ENCODE assay signal across 14 cellular contexts in genomic region chr15:63231717-63232116, GRCh38. TPM values are rescaled to one million over a fixed set of nuclear protein-coding genes. Genes with fewer than 3 reads are reported as not detected.
DNase-seq lines count a peak whose midpoint lies in the region; ATAC-seq, FAIRE-seq and TF ChIP-seq lines count a peak whose summit lies in the region.
"Had no signal": no experiment of that assay in that cellular context is flagged by ENCODE, and none has a peak within 500 bp of the region (broad histone marks: within the 10 kb centered on the region; RNA-seq: fewer than 3 reads in every experiment).

No MANE protein-coding gene starts in this region.

- H3K4me3 ChIP-seq in kidney (ENCODE audit: low read length in 2 of 2): no peak overlapping the region
- H3K4me3 ChIP-seq: HAP-1, heart right ventricle, upper lobe of right lung had no signal

- no peaks in the 10 kb centered on the region for H3K9me3 Mint-ChIP-seq in activated T-helper 17 cell treated with anti-CD3 and anti-CD28 coated beads, Interleukin-2, amount 50 U/mL, for 72 hours
- H3K9me3 Mint-ChIP-seq in memory B cell: no peaks in the 10 kb centered on the region

- no peaks in the 10 kb centered on the region for H3K27me3 Mint-ChIP-seq in activated T-helper 17 cell treated with anti-CD3 and anti-CD28 coated beads, Interleukin-2, amount 50 U/mL, for 72 hours
- no peaks in the 10 kb centered on the region for H3K27me3 Mint-ChIP-seq in memory B cell

- DNase-seq in AML-193 (lab: John Stamatoyannopoulos, UW) (peak; percentile 33 to 55), GM18507 (ENCODE audit: extremely low spot score, insufficient read length, low read depth) (no peak), memory B cell (ENCODE audit: low spot score in 2 of 2) (no peak), NCI-H1436 (lab: John Stamatoyannopoulos, UW) (no peak), kidney (no peak)
- DNase-seq: activated gamma-delta T cell treated with Interleukin-2 at 50 U/mL for 16 hours, heart right ventricle, Karpas-422, upper lobe of right lung had no signal

- peaks cover 10 to 12% of the 10 kb centered on the region in 2 donors for H3K4me1 ChIP-seq in kidney (ENCODE audit: control insufficient read depth in 1 of 2, insufficient read depth in 1 of 2, low read depth in 1 of 2, low read length in 2 of 2)

- ATAC-seq in activated T-helper 17 cell treated with anti-CD3 and anti-CD28 coated beads, Interleukin-2, amount 50 U/mL, for 72 hours (replicated peaks): peak; percentile 56
- no peak for ATAC-seq in memory B cell (ENCODE audit: low read depth)
- ATAC-seq in HG03565 (IDR thresholded peaks at IDR 0.05; ENCODE audit: unreplicated experiment): no peak
- ATAC-seq in HG03175 (IDR thresholded peaks at IDR 0.05; ENCODE audit: unreplicated experiment): no peak
- ATAC-seq: heart right ventricle, Panc1, upper lobe of right lung had no signal

- peaks cover 68% of the 10 kb centered on the region for H3K36me3 Mint-ChIP-seq in activated T-helper 17 cell treated with anti-CD3 and anti-CD28 coated beads, Interleukin-2, amount 50 U/mL, for 72 hours (ENCODE audit: low read depth)
- peaks cover 7% of the 10 kb centered on the region for H3K36me3 Mint-ChIP-seq in memory B cell

- H3K4me3 Mint-ChIP-seq in activated T-helper 17 cell treated with anti-CD3 and anti-CD28 coated beads, Interleukin-2, amount 50 U/mL, for 72 hours: peak overlapping the region; percentile 65
- H3K4me3 Mint-ChIP-seq in memory B cell: no peak overlapping the region

- H3K4me1 Mint-ChIP-seq in activated T-helper 17 cell treated with anti-CD3 and anti-CD28 coated beads, Interleukin-2, amount 50 U/mL, for 72 hours: peaks cover 50% of the 10 kb centered on the region
- H3K4me1 Mint-ChIP-seq in memory B cell: peaks cover 29% of the 10 kb centered on the region

- no peaks in the 10 kb centered on the region for H3K36me3 ChIP-seq in kidney (ENCODE audit: control insufficient read depth in 1 of 2, insufficient read depth in 2 of 2, low read length in 2 of 2)
- H3K36me3 ChIP-seq: HAP-1, heart right ventricle, upper lobe of right lung had no signal

- no peaks in the 10 kb centered on the region for H3K9me3 ChIP-seq in kidney (ENCODE audit: control insufficient read depth in 1 of 2, low read length in 2 of 2)
- H3K9me3 ChIP-seq: HAP-1, heart right ventricle, upper lobe of right lung had no signal

- no peak overlapping the region for H3K27ac ChIP-seq in kidney (ENCODE audit: low read depth in 2 of 2, low read length in 2 of 2)

- no peak overlapping the region for H3K9ac ChIP-seq in kidney (ENCODE audit: low read length in 2 of 2)

- no peak for TF ChIP-seq CTCF in kidney (IDR thresholded peaks at IDR 0.05; ENCODE audit: borderline replicate concordance, extremely low read depth, insufficient read depth)

- intact Hi-C loops in kidney (cut with DNase I): no loop called here

- peak overlapping the region; percentile 73 for H3K27ac Mint-ChIP-seq in activated T-helper 17 cell treated with anti-CD3 and anti-CD28 coated beads, Interleukin-2, amount 50 U/mL, for 72 hours
- H3K27ac Mint-ChIP-seq in memory B cell: peak overlapping the region; percentile 80

- peak; percentile 65 for FAIRE-seq in GM18507 (lab: Jason Lieb, UNC)
- no peak for FAIRE-seq in kidney (lab: Jason Lieb, UNC)

RNA-seq across cellular contexts. Expression of gene RAB8B, which starts 42.3 kb away (rescaled TPM):
- 100 to 1,000 TPM in 1 of 2 donors, 10 to 100 TPM in 1; 68.1 to 185 TPM for total RNA-seq in activated T-helper 17 cell treated with anti-CD3 and anti-CD28 coated beads, Interleukin-2, amount 50 U/mL, for 72 hours
- 33.6 TPM for total RNA-seq in kidney
- polyA plus RNA-seq in kidney (ENCODE audit: insufficient read depth, low read depth, low replicate concordance): 7.1 TPM

RNA-seq across cellular contexts. Expression of gene APH1B, which starts 45.7 kb away (rescaled TPM):
- 1 to 10 TPM; 7.8 to 8.7 TPM for total RNA-seq in activated T-helper 17 cell treated with anti-CD3 and anti-CD28 coated beads, Interleukin-2, amount 50 U/mL, for 72 hours
- total RNA-seq in kidney: 22.4 TPM
- 12.3 TPM for polyA plus RNA-seq in kidney (ENCODE audit: insufficient read depth, low read depth, low replicate concordance)

Comparison
In these comparisons a context has a peak if more than half of its experiments do, and no peak if none do; other contexts are left out.
1. DNase-seq: peak in AML-193 (2 of 2); none in GM18507 (single experiment), memory B cell (0 of 2), NCI-H1436 (single experiment) and kidney (single experiment).